8 cellular contexts compared by ENCODE assay signal in the genomic region with DNA sequence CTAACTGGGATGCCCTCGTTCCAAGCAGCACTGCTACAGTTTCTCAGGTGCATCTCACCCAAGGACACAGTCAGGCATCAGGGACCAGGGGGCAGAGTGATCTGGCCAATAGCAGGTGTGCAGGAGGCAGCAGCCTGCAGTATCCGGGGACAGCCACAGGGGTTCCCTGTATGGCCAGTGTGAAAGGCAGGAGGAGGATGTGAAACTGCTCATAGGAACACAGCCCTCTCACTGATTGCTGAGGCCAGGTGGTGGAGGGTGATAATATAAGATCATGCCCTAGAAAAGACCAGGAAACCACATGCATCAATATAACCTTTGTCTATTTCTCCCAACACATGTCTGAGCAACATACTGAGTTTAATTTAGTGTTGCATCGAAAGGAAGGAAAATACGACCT.
DNase-seq lines count a peak whose midpoint lies in the region; ATAC-seq and TF ChIP-seq lines count a peak whose summit lies in the region.

No MANE protein-coding gene starts in this region.

- H3F3A ChIP-seq in SK-N-SH (replicated peaks; ENCODE audit: insufficient read depth) = no peaks in the 10 kb centered on the region

- no peaks in the 10 kb centered on the region; a peak in 1 of 4 replicates for H3K4me1 ChIP-seq in SK-N-SH (ENCODE audit: control insufficient read depth in 1 of 2, insufficient read depth in 2 of 2, low read depth in 1 of 2, low read length in 1 of 2)
- no peaks in the 10 kb centered on the region for H3K4me1 ChIP-seq in colonic mucosa

- no peak overlapping the region for H3K9ac ChIP-seq in SK-N-SH
- no peak overlapping the region for H3K9ac ChIP-seq in colonic mucosa (ENCODE audit: low read depth in 2 of 2, low read length in 2 of 2)

- H3K4me1 Mint-ChIP-seq in stimulated activated memory B cell treated with anti-CD40 and anti-IgM and Interleukin-4, amounts not matched to agents 10 μg/mL and 1 μg/mL and 100 μg/mL, for 72 hours = peaks cover 18% of the 10 kb centered on the region
- no peaks in the 10 kb centered on the region for H3K4me1 Mint-ChIP-seq in effector memory CD8-positive, alpha-beta T cell (ENCODE audit: low read depth in 2 of 2)

- no peaks in the 10 kb centered on the region for H3K79me2 ChIP-seq in SK-N-SH (ENCODE audit: insufficient read depth)

- H3K4me2 ChIP-seq in SK-N-SH = no peak overlapping the region

- TF ChIP-seq RAD21 in SK-N-SH (IDR thresholded peaks at IDR 0.05; ENCODE audit: low read length) = no peak

- 60% methylated on average over 4 of the region's 4 CpGs for WGBS in SK-N-SH (ENCODE audit: low lambda C conversion rate)

- TF ChIP-seq CTCF in SK-N-SH (IDR thresholded peaks at IDR 0.05) (no peak), colonic mucosa (IDR thresholded peaks at IDR 0.05) (no peak)

- POLR2A ChIA-PET in SK-N-SH (lab: Yijun Ruan, JAX) = no interaction called here

- no peak overlapping the region for H3K4me3 Mint-ChIP-seq in stimulated activated memory B cell treated with anti-CD40 and anti-IgM and Interleukin-4, amounts not matched to agents 10 μg/mL and 1 μg/mL and 100 μg/mL, for 72 hours
- no peak overlapping the region for H3K4me3 Mint-ChIP-seq in effector memory CD8-positive, alpha-beta T cell

- CTCF ChIA-PET in SK-N-SH (lab: Yijun Ruan, JAX) = no interaction called here

- H3K9me2 ChIP-seq in SK-N-SH = no peaks in the 10 kb centered on the region

- H3K36me3 ChIP-seq in SK-N-SH (replicated peaks in 1 of 2; ENCODE audit: control insufficient read depth in 1 of 2, insufficient read depth in 2 of 2, low read length in 1 of 2) = no peaks in the 10 kb centered on the region
- no peaks in the 10 kb centered on the region for H3K36me3 ChIP-seq in colonic mucosa

- no peaks in the 10 kb centered on the region for H4K20me1 ChIP-seq in SK-N-SH (ENCODE audit: insufficient read depth)

- H3K27me3 ChIP-seq in SK-N-SH (ENCODE audit: insufficient read depth) (no peaks in the 10 kb centered on the region), colonic mucosa (no peaks in the 10 kb centered on the region)

- no peak overlapping the region for H3K27ac Mint-ChIP-seq in stimulated activated memory B cell treated with anti-CD40 and anti-IgM and Interleukin-4, amounts not matched to agents 10 μg/mL and 1 μg/mL and 100 μg/mL, for 72 hours
- no peak overlapping the region for H3K27ac Mint-ChIP-seq in effector memory CD8-positive, alpha-beta T cell

- intact Hi-C loops in colonic mucosa (cut with DNase I) = no loop called here

- H3K4me3 ChIP-seq in SK-N-SH (ENCODE audit: low read depth in 2 of 2, low read length in 1 of 2) = no peak overlapping the region
- H3K4me3 ChIP-seq in colonic mucosa = no peak overlapping the region

- TF ChIP-seq EP300 in SK-N-SH (IDR thresholded peaks at IDR 0.05; ENCODE audit: borderline replicate concordance in 1 of 2, low read depth in 1 of 2, low read length in 1 of 2) = no peak

- no peaks in the 10 kb centered on the region for H3K9me3 Mint-ChIP-seq in stimulated activated memory B cell treated with anti-CD40 and anti-IgM and Interleukin-4, amounts not matched to agents 10 μg/mL and 1 μg/mL and 100 μg/mL, for 72 hours
- H3K9me3 Mint-ChIP-seq in effector memory CD8-positive, alpha-beta T cell = no peaks in the 10 kb centered on the region

- peak; percentile 100 for ATAC-seq in GM19452 (IDR thresholded peaks at IDR 0.05; ENCODE audit: unreplicated experiment)
- ATAC-seq in HG03196 (IDR thresholded peaks at IDR 0.05; ENCODE audit: unreplicated experiment) = peak; percentile 100
- ATAC-seq in stimulated activated memory B cell treated with anti-CD40 and anti-IgM and Interleukin-4, amounts not matched to agents 10 μg/mL and 1 μg/mL and 100 μg/mL, for 72 hours = peak; percentile 100
- no peak for ATAC-seq in effector memory CD8-positive, alpha-beta T cell (replicated peaks)

- H3K27me3 Mint-ChIP-seq in stimulated activated memory B cell treated with anti-CD40 and anti-IgM and Interleukin-4, amounts not matched to agents 10 μg/mL and 1 μg/mL and 100 μg/mL, for 72 hours = no peaks in the 10 kb centered on the region
- no peaks in the 10 kb centered on the region for H3K27me3 Mint-ChIP-seq in effector memory CD8-positive, alpha-beta T cell

- peak; percentile 20 for DNase-seq in Daoy (ENCODE audit: low read depth)
- peak; percentile 9 for DNase-seq in SK-N-SH
- no peak for DNase-seq in caudate nucleus (lab: John Stamatoyannopoulos, UW)
- DNase-seq in effector memory CD8-positive, alpha-beta T cell = no peak
- no peak for DNase-seq in colonic mucosa

- H3K9me3 ChIP-seq in SK-N-SH (no peaks in the 10 kb centered on the region), colonic mucosa (no peaks in the 10 kb centered on the region)

- H3K27ac ChIP-seq in SK-N-SH (ENCODE audit: low read depth in 2 of 2, low read length in 1 of 2) (no peak overlapping the region), caudate nucleus (ENCODE audit: low read depth, low read length) (no peak overlapping the region), colonic mucosa (no peak overlapping the region)

- H3K36me3 Mint-ChIP-seq in stimulated activated memory B cell treated with anti-CD40 and anti-IgM and Interleukin-4, amounts not matched to agents 10 μg/mL and 1 μg/mL and 100 μg/mL, for 72 hours = peaks cover 5% of the 10 kb centered on the region
- H3K36me3 Mint-ChIP-seq in effector memory CD8-positive, alpha-beta T cell (ENCODE audit: insufficient read depth) = no peaks in the 10 kb centered on the region

- no peak overlapping the region for H2AFZ ChIP-seq in SK-N-SH (ENCODE audit: low read depth)

TF ChIP-seq in SK-N-SH, 30 proteins besides CTCF, POLR2A, EP300 and RAD21:
- no peak for TF ChIP-seq MAX (IDR thresholded peaks at IDR 0.05; ENCODE audit: low read depth)
- TF ChIP-seq YY1 (IDR thresholded peaks at IDR 0.05; ENCODE audit: low read depth) = no peak
- no peak for TF ChIP-seq RCOR1 (IDR thresholded peaks at IDR 0.05; ENCODE audit: low read length)
- no peak for TF ChIP-seq MXI1 (IDR thresholded peaks at IDR 0.05; ENCODE audit: low read depth, low read length)
- TF ChIP-seq POLR2AphosphoS5 (IDR thresholded peaks at IDR 0.05; ENCODE audit: low read depth, low read length) = no peak
- TF ChIP-seq REST (IDR thresholded peaks at IDR 0.05; ENCODE audit: low read depth, low read length) = no peak
- TF ChIP-seq FOXJ3 (CRISPR knock-in tag; IDR thresholded peaks at IDR 0.05) = no peak

Comparison
In these comparisons a context has a peak if more than half of its experiments do, and no peak if none do; other contexts are left out.
1. DNase-seq: peak in Daoy (single experiment) and SK-N-SH (single experiment); none in caudate nucleus (0 of 61), effector memory CD8-positive, alpha-beta T cell (0 of 3) and colonic mucosa (single experiment).